In the genomic region with DNA sequence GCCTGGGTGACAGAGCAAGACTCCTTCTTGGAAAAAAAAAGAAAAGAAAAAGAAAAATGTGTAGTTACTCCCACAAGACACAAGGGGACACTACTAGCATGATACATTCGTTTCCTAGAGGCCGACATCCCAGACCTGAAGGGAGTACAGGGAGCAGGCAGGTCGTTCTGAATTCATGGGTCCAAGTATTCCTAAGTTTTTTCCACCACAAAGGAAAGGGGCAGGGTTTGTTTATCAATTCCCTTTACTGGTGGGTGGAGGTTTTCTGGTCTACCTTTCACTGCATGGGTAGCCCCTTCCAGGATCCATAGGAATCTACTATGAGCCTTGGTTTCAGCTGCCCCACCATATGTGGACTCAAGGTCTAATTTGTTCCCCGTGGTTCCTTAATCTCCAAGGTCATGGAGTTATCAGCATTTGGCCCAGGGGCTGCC, we compare ENCODE assay signal across 8 cellular contexts. TPM values are rescaled to one million over a fixed set of nuclear protein-coding genes. Genes with fewer than 3 reads are reported as not detected.
A peak's percentile ranks its signal among the peaks of the same experiment; 100 is the strongest.
DNase-seq lines count a peak whose midpoint lies in the region; ATAC-seq and TF ChIP-seq lines count a peak whose summit lies in the region.

No MANE protein-coding gene starts in this region.

- H3K9me3 Mint-ChIP-seq in activated CD4-positive, alpha-beta memory T cell treated with anti-CD3 and anti-CD28 coated beads for 36 hours = no peaks in the 10 kb centered on the region
- peaks cover 2% of the 10 kb centered on the region for H3K9me3 Mint-ChIP-seq in glutamatergic neuron (ENCODE audit: unreplicated experiment)

- H4K91ac ChIP-seq in trophoblast cell (ENCODE audit: low read depth, low read length) = no peak overlapping the region

- H3K27ac Mint-ChIP-seq in activated CD4-positive, alpha-beta memory T cell treated with anti-CD3 and anti-CD28 coated beads for 36 hours = no peak overlapping the region
- no peak overlapping the region for H3K27ac Mint-ChIP-seq in glutamatergic neuron (ENCODE audit: unreplicated experiment)

- no peak overlapping the region for H3K4me3 Mint-ChIP-seq in activated CD4-positive, alpha-beta memory T cell treated with anti-CD3 and anti-CD28 coated beads for 36 hours
- H3K4me3 Mint-ChIP-seq in glutamatergic neuron (ENCODE audit: unreplicated experiment) = no peak overlapping the region

- no peaks in the 10 kb centered on the region for H3K27me3 ChIP-seq in trophoblast cell (ENCODE audit: insufficient read depth, low read length)

- intact Hi-C loops in activated CD4-positive, alpha-beta memory T cell treated with anti-CD3 and anti-CD28 coated beads for 36 hours (cut with micrococcal nuclease) = loop anchor here (1.0 kb wide), 2 partner anchors 50 to 144 kb away; no protein-coding TSS in a partner anchor

- DNase-seq in COLO829 (ENCODE audit: low spot score) (peak; percentile 87), HEK293T (ENCODE audit: extremely low spot score) (peak; percentile 85), NCI-H345 (lab: John Stamatoyannopoulos, UW) (peak; percentile 70), glutamatergic neuron (no peak), trophoblast cell (peak; percentile 30 to 77)
- peak; percentile 30 for DNase-seq in activated CD4-positive, alpha-beta memory T cell treated with anti-CD3 and anti-CD28 coated beads for 36 hours

- TF ChIP-seq CTCF in glutamatergic neuron (IDR thresholded peaks at IDR 0.05; ENCODE audit: partially characterized antibody, unreplicated experiment) = peak; percentile 80

- no peaks in the 10 kb centered on the region for H3K27me3 Mint-ChIP-seq in activated CD4-positive, alpha-beta memory T cell treated with anti-CD3 and anti-CD28 coated beads for 36 hours
- H3K27me3 Mint-ChIP-seq in glutamatergic neuron (ENCODE audit: unreplicated experiment) = peaks cover 1% of the 10 kb centered on the region

- H2BK12ac ChIP-seq in trophoblast cell (ENCODE audit: low read length) = no peak overlapping the region

- no peak overlapping the region for H3K18ac ChIP-seq in trophoblast cell (ENCODE audit: low read length)

- no peak overlapping the region for H3K27ac ChIP-seq in trophoblast cell (ENCODE audit: low read depth, low read length)

- H3K4me3 ChIP-seq in trophoblast cell (ENCODE audit: low read depth, low read length) = no peak overlapping the region

- no peaks in the 10 kb centered on the region for H3K9me3 ChIP-seq in trophoblast cell (ENCODE audit: insufficient read depth, low read depth, low read length)

- peaks cover 0 to 6% of the 10 kb centered on the region in 2 experiments for H3K4me1 ChIP-seq in trophoblast cell (ENCODE audit: control insufficient read depth in 1 of 2, insufficient read depth in 2 of 2, low read length in 2 of 2)

- H2AFZ ChIP-seq in trophoblast cell (ENCODE audit: insufficient read depth, low read length, poor library complexity) = peak overlapping the region; percentile 45

- no peak overlapping the region for H4K12ac ChIP-seq in trophoblast cell (ENCODE audit: low read depth, low read length)

- no peak overlapping the region for H2BK5ac ChIP-seq in trophoblast cell (ENCODE audit: low read depth, low read length, poor library complexity)

- CTCF ChIA-PET in HEK293T (lab: Yijun Ruan, JAX) = interaction anchor here (0.7 to 1.3 kb wide), 2 partner anchors 103 to 105 kb away, joined by 3 read pairs; no protein-coding TSS in a partner anchor
- CTCF ChIA-PET in activated CD4-positive, alpha-beta memory T cell treated with anti-CD3 and anti-CD28 coated beads for 36 hours (lab: Charles Lee) = interaction anchor here (0.5 to 3.8 kb wide), 10 partner anchors 11 to 228 kb away, joined by 3 to 32 read pairs (median 3); a partner anchor contains a TSS

- H3K23ac ChIP-seq in trophoblast cell (ENCODE audit: low read length) = no peak overlapping the region

- no peak overlapping the region for H3K9ac ChIP-seq in trophoblast cell (ENCODE audit: low read length)

- WGBS in trophoblast cell (ENCODE audit: extremely low coverage, insufficient coverage, insufficient read length) = no CpG with 5 or more reads among the region's 4 CpGs

- peaks cover 4% of the 10 kb centered on the region for H3K4me1 Mint-ChIP-seq in activated CD4-positive, alpha-beta memory T cell treated with anti-CD3 and anti-CD28 coated beads for 36 hours (ENCODE audit: low read depth)
- peaks cover 7% of the 10 kb centered on the region for H3K4me1 Mint-ChIP-seq in glutamatergic neuron (ENCODE audit: low read depth, unreplicated experiment)

- no peaks in the 10 kb centered on the region for H3K79me2 ChIP-seq in trophoblast cell (ENCODE audit: control insufficient read depth, insufficient read depth, low read length, poor library complexity)

- H2AK5ac ChIP-seq in trophoblast cell (ENCODE audit: low read length) = no peak overlapping the region

- no peaks in the 10 kb centered on the region for H3K79me1 ChIP-seq in trophoblast cell (ENCODE audit: low read length)

- no peaks in the 10 kb centered on the region for H3K36me3 ChIP-seq in trophoblast cell (ENCODE audit: control insufficient read depth in 1 of 2, insufficient read depth in 2 of 2, low read length in 2 of 2)

- POLR2A ChIA-PET in HEK293T (lab: Yijun Ruan, JAX) = interaction anchor here (0.6 to 2.3 kb wide), 4 partner anchors 55 to 134 kb away, joined by 3 to 8 read pairs (median 3); no protein-coding TSS in a partner anchor
- POLR2A ChIA-PET in activated CD4-positive, alpha-beta memory T cell treated with anti-CD3 and anti-CD28 coated beads for 36 hours (lab: Charles Lee) = no interaction called here

- H3K14ac ChIP-seq in trophoblast cell (ENCODE audit: low read length) = no peak overlapping the region

- ATAC-seq in GM18502 (IDR thresholded peaks at IDR 0.05; ENCODE audit: poor library complexity, unreplicated experiment) (no peak), HG02798 (IDR thresholded peaks at IDR 0.05; ENCODE audit: poor library complexity, unreplicated experiment) (no peak)

- no peak overlapping the region for H4K8ac ChIP-seq in trophoblast cell (ENCODE audit: low read depth, low read length)

- no peak overlapping the region for H3K4ac ChIP-seq in trophoblast cell (ENCODE audit: low read depth, low read length)

- no peak overlapping the region for H3K4me2 ChIP-seq in trophoblast cell (ENCODE audit: low read length)

- no peaks in the 10 kb centered on the region for H3K36me3 Mint-ChIP-seq in activated CD4-positive, alpha-beta memory T cell treated with anti-CD3 and anti-CD28 coated beads for 36 hours
- H3K36me3 Mint-ChIP-seq in glutamatergic neuron (ENCODE audit: unreplicated experiment) = no peaks in the 10 kb centered on the region

- H2BK120ac ChIP-seq in trophoblast cell (ENCODE audit: insufficient read depth, low read length, poor library complexity) = no peak overlapping the region

TF ChIP-seq in HEK293T, 16 proteins besides CTCF, POLR2A, EP300 and RAD21:
- TF ChIP-seq LEF1 (IDR thresholded peaks at IDR 0.05; ENCODE audit: borderline replicate concordance) (no peak), ARNT (IDR thresholded peaks at IDR 0.05) (no peak), ZNF384 (IDR thresholded peaks at IDR 0.05) (peak; percentile 96), NFRKB (IDR thresholded peaks at IDR 0.05) (no peak)
TF ChIP-seq in HEK293T: peak in this region for 1.

RNA-seq across cellular contexts. Expression of a gene that starts 11.8 kb away (rescaled TPM):
- under 1 TPM; 0.73 to 1.00 TPM for total RNA-seq in activated CD4-positive, alpha-beta memory T cell treated with anti-CD3 and anti-CD28 coated beads for 36 hours
- total RNA-seq in glutamatergic neuron (ENCODE audit: unreplicated experiment) = 3.8 TPM
- 2.1 and 2.3 TPM in 2 replicates for polyA plus RNA-seq in trophoblast cell (2013)

RNA-seq across cellular contexts. Expression of a gene that starts 16.1 kb away (rescaled TPM):
- 10 to 100 TPM; 14.4 to 16.1 TPM for total RNA-seq in activated CD4-positive, alpha-beta memory T cell treated with anti-CD3 and anti-CD28 coated beads for 36 hours
- 0.25 TPM for total RNA-seq in glutamatergic neuron (ENCODE audit: unreplicated experiment)
- 0.93 and 1.1 TPM in 2 replicates for polyA plus RNA-seq in trophoblast cell (2013)

RNA-seq across cellular contexts. Expression of a gene that starts 20.1 kb away (rescaled TPM):
- total RNA-seq in activated CD4-positive, alpha-beta memory T cell treated with anti-CD3 and anti-CD28 coated beads for 36 hours = 10 to 100 TPM; 34.7 to 37.9 TPM
- total RNA-seq in glutamatergic neuron (ENCODE audit: unreplicated experiment) = 11.1 TPM
- 21.2 and 22.9 TPM in 2 replicates for polyA plus RNA-seq in trophoblast cell (2013)

RNA-seq across cellular contexts. Expression of a gene that starts 32.7 kb away (rescaled TPM):
- total RNA-seq in activated CD4-positive, alpha-beta memory T cell treated with anti-CD3 and anti-CD28 coated beads for 36 hours = 10 to 100 TPM; 68.7 to 71.6 TPM
- total RNA-seq in glutamatergic neuron (ENCODE audit: unreplicated experiment) = 121 TPM
- 64.3 and 69.7 TPM in 2 replicates for polyA plus RNA-seq in trophoblast cell (2013)

RNA-seq across cellular contexts. Expression of a gene that starts 51.7 kb away (rescaled TPM):
- total RNA-seq in activated CD4-positive, alpha-beta memory T cell treated with anti-CD3 and anti-CD28 coated beads for 36 hours = under 1 TPM in 1 of 2 experiments, not detected in 1; 0.26 TPM
- 23.5 TPM for total RNA-seq in glutamatergic neuron (ENCODE audit: unreplicated experiment)
- polyA plus RNA-seq in trophoblast cell (2013) = 7.2 and 7.7 TPM in 2 replicates

Comparison
In these comparisons a context has a peak if more than half of its experiments do, and no peak if none do; other contexts are left out.
1. RNA of a gene that starts 16.1 kb away (total RNA-seq): 14.4 to 16.1 TPM in activated CD4-positive, alpha-beta memory T cell treated with anti-CD3 and anti-CD28 coated beads for 36 hours; 0.25 TPM in glutamatergic neuron (single experiment); every median in the first group is over 10 times any median in the second.